In the genomic region with DNA sequence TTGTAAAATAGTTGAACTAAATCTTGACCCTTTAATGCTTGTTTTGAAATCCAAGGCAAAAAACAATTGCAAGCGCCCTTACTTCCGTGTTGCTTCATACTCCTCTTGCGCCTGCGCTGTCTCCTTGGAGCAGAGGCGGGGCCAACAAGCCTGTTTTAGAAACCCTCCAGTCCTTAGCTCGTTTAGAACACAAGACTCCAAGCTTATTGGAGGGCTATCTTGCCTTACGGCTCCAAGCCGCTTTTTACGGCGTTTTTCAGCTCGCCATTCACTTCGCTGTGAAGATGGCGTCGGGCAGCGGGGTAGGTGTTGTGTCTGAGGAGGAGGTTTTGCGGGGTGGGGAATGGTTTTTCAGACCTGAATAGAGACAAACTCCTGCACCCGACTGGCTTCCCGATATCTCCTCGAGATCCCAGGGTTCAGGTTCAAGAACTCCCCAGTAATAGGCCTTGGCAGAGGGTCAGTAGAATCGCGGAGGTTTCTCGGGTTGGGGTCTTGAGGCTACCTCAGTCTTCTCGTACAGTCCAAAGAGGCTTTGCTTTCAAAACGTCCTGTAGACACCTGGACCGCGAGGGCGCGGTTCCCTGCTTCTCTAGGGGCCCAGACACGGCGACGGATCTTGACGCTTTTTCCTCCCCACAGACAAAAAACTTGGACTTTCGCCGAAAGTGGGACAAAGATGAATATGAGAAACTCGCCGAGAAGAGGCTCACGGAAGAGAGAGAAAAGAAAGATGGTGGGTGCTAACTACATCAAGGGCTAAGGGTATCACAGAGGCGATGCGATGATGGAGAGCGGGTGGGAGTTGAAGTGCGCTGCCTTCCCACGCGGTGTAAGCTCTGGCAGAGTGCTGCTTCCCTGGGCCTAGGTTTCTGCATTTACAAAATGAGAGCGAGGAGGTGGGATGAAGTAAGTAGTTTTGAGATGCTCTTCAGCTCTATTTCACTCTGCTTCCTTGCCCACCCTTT, we compare ENCODE assay signal across 8 cellular contexts. TPM values are rescaled to one million over a fixed set of nuclear protein-coding genes. Genes with fewer than 3 reads are reported as not detected.
DNase-seq lines count a peak whose midpoint lies in the region; ATAC-seq and TF ChIP-seq lines count a peak whose summit lies in the region.

Gene ZMAT2, plus strand, starts transcription at position 271 of the 968 bp plus-strand sequence. Its CDS starts 14 bp downstream, at position 285.

- TF ChIP-seq POLR2A in Peyer's patch (IDR thresholded peaks at IDR 0.05), result peak; percentile 66 to 75

- peak within 1 kb of the TSS; percentile 8; the same call in 1 of the 2 replicates for H3K4me2 ChIP-seq in KMS-11

- no peaks in the 10 kb centered on the region for H3K79me2 ChIP-seq in KMS-11 (ENCODE audit: insufficient read depth, low read depth)

- H3K4me1 ChIP-seq in KMS-11 (ENCODE audit: low read depth, poor library complexity, severe bottlenecking) (no peaks in the 10 kb centered on the region), Peyer's patch (peaks cover 0 to 13% (median 0%) of the 10 kb centered on the region in 4 donors), muscle layer of colon (ENCODE audit: insufficient read depth, low read length) (peaks cover 9% of the 10 kb centered on the region)

- no peak within 1 kb of the TSS for H3K4me3 ChIP-seq in KMS-11 (IDR thresholded peaks at IDR 0.05; ENCODE audit: insufficient read depth, low read depth, low read length)
- peak within 1 kb of the TSS; percentile 63 to 89 (median 70) for H3K4me3 ChIP-seq in Peyer's patch
- H3K4me3 ChIP-seq in muscle layer of colon (ENCODE audit: low read depth in 1 of 2, low read length in 2 of 2), result peak within 1 kb of the TSS; percentile 50 to 85

- H2AFZ ChIP-seq in KMS-11 (ENCODE audit: low read depth), result no peak within 1 kb of the TSS

- TF ChIP-seq CTCF in KMS-11 (conservative IDR thresholded peaks at IDR 0.05; ENCODE audit: low read depth, low read length), result no peak
- TF ChIP-seq CTCF in Peyer's patch (IDR thresholded peaks at IDR 0.05), result no peak

- H3K27me3 ChIP-seq in KMS-11 (ENCODE audit: insufficient read depth, low read depth) (no peaks in the 10 kb centered on the region), Peyer's patch (no peaks in the 10 kb centered on the region), muscle layer of colon (ENCODE audit: control insufficient read depth in 1 of 2, insufficient read depth in 2 of 2, low read length in 2 of 2) (no peaks in the 10 kb centered on the region)

- H3K9ac ChIP-seq in KMS-11 (no peak within 1 kb of the TSS; the same call in 1 of the 2 replicates), muscle layer of colon (ENCODE audit: low read length) (peak within 1 kb of the TSS; percentile 74)

- DNase-seq in DMS53 treated with DMSO at 0.1 percent for 48 hours (lab: John Stamatoyannopoulos, UW; ENCODE audit: unreplicated experiment) (peak; percentile 98), Peyer's patch (peak; percentile 89 to 98 (median 94))
- DNase-seq in activated T-cell treated with anti-CD3 and anti-CD28 coated beads, Interleukin-2, amount 50 U/mL, for 48 hours, result peak; percentile 92 to 93
- DNase-seq in stimulated activated CD8-positive, alpha-beta memory T cell treated with anti-CD3 and anti-CD28 coated beads, Interleukin-7, amount 100 ng/mL, for 24 hours (ENCODE audit: low read depth), result peak; percentile 82

- no peaks in the 10 kb centered on the region for H3K9me3 ChIP-seq in Peyer's patch
- no peaks in the 10 kb centered on the region for H3K9me3 ChIP-seq in muscle layer of colon (ENCODE audit: low read length)

- ATAC-seq in GM21737 (IDR thresholded peaks at IDR 0.05; ENCODE audit: unreplicated experiment), result peak; percentile 93
- ATAC-seq in esophagus mucosa, result peak; percentile 99

- no peaks in the 10 kb centered on the region for H4K20me1 ChIP-seq in KMS-11 (ENCODE audit: insufficient read depth)

- H3K27ac ChIP-seq in KMS-11, result no peak within 1 kb of the TSS
- H3K27ac ChIP-seq in Peyer's patch, result peak within 1 kb of the TSS; percentile 48 to 70 (median 62)
- peak within 1 kb of the TSS; percentile 67 for H3K27ac ChIP-seq in muscle layer of colon (ENCODE audit: low read depth, low read length)

- H3K36me3 ChIP-seq in KMS-11 (ENCODE audit: insufficient read depth) (peaks cover 9% of the 10 kb centered on the region; the same call in 1 of the 2 replicates), Peyer's patch (peaks cover 0 to 76% (median 5%) of the 10 kb centered on the region in 3 donors), muscle layer of colon (ENCODE audit: insufficient read depth, low read length) (peaks cover 76% of the 10 kb centered on the region)

RNA-seq across cellular contexts. Expression of gene ZMAT2, which starts in this region (rescaled TPM):
- total RNA-seq in Peyer's patch (10 to 100 TPM; 17.3 to 21.7 (median 21.1) TPM), esophagus mucosa (39.7 TPM)
